34 cellular contexts compared by ENCODE assay signal in the genomic region with DNA sequence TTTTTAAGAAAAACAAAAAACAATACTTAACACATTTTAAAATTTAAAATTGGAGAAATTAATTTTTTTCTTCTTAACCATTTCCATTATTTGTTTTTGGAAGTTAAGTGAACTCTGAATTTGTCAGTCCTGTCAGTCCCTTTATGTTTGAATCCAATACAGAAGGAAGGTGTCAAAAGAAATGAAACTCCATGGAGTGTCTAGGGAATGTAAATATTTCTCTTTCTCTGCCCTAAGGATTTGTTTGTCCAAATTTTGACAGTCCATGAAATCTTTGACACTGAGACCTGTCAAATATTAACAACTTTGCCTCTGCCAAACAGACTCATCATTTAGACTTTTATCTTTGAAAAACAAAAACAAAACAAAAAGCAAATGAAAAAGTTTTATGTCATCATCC.
"Had no signal": no experiment of that assay in that cellular context is flagged by ENCODE, and none has a peak within 500 bp of the region (broad histone marks: within the 10 kb centered on the region; RNA-seq: fewer than 3 reads in every experiment).

No MANE protein-coding gene starts in this region.

- H3K4me3 ChIP-seq: adrenal gland, ascending aorta, body of pancreas, breast epithelium, cardiac muscle cell had no signal

- FAIRE-seq: astrocyte, bronchial epithelial cell had no signal

- DNase-seq: activated effector memory CD4-positive, alpha-beta T cell treated with anti-CD3 and anti-CD28 coated beads, Interleukin-2, amount 50 U/mL, for 16 hours; activated effector memory CD4-positive, alpha-beta T cell treated with Interleukin-2 at 50 U/mL for 16 hours; activated gamma-delta T cell; activated gamma-delta T cell treated with Interleukin-2 at 50 U/mL for 16 hours; activated naive CD4-positive, alpha-beta T cell; activated naive CD4-positive, alpha-beta T cell treated with anti-CD3 and anti-CD28 coated beads for 36 hours; activated naive CD4-positive, alpha-beta T cell treated with anti-CD3 and anti-CD28 coated beads, Interleukin-2, amount 10 ng/mL, durations not matched to agents 7 days and 5 days; activated naive CD4-positive, alpha-beta T cell treated with anti-CD3 and anti-CD28 coated beads, Interleukin-2, amount 50 U/mL, for 16 hours; activated naive CD4-positive, alpha-beta T cell treated with Interleukin-2 at 50 U/mL for 16 hours; activated naive CD8-positive, alpha-beta T cell treated with anti-CD3 and anti-CD28 coated beads for 36 hours; activated naive CD8-positive, alpha-beta T cell treated with anti-CD3 and anti-CD28 coated beads, Interleukin-2, amount 10 ng/mL, durations not matched to agents 7 days and 5 days; activated naive CD8-positive, alpha-beta T cell treated with anti-CD3 and anti-CD28 coated beads, Interleukin-2, amount 50 U/mL, for 24 hours; activated T-cell treated with anti-CD3 and anti-CD28 coated beads, Interleukin-2, amount 50 U/mL, for 1 hour; activated T-cell treated with anti-CD3 and anti-CD28 coated beads, Interleukin-2, amount 50 U/mL, for 24 hours; activated T-cell treated with anti-CD3 and anti-CD28 coated beads, Interleukin-2, amount 50 U/mL, for 4 hours; activated T-cell treated with anti-CD3 and anti-CD28 coated beads, Interleukin-2, amount 50 U/mL, for 48 hours; activated T-cell treated with anti-CD3 and anti-CD28 coated beads, Interleukin-2, amount 50 U/mL, for 72 hours; adrenal gland; amniotic stem cell; amygdala; anterior cingulate cortex; aorta; body of pancreas; brain microvascular endothelial cell; caudate nucleus; central memory CD4-positive, alpha-beta T cell; cerebellar nuclear complex had no signal

- H3K4me1 ChIP-seq: adrenal gland, ascending aorta, body of pancreas, breast epithelium had no signal

- H3K36me3 ChIP-seq: adrenal gland, ascending aorta, brain microvascular endothelial cell, breast epithelium had no signal

- H3K27me3 ChIP-seq: adrenal gland, ascending aorta, body of pancreas, brain microvascular endothelial cell, breast epithelium, cardiac muscle cell had no signal

- H3K9me3 ChIP-seq: adrenal gland, ascending aorta, body of pancreas, breast epithelium had no signal

- H3K27ac ChIP-seq: adrenal gland, ascending aorta, body of pancreas, brain microvascular endothelial cell, breast epithelium, cardiac muscle cell had no signal

- ATAC-seq: activated naive CD4-positive, alpha-beta T cell treated with anti-CD3 and anti-CD28 coated beads, Interleukin-2, amount 50 U/mL, for 72 hours; activated naive CD8-positive, alpha-beta T cell treated with anti-CD3 and anti-CD28 coated beads, Interleukin-2, amount 50 U/mL, for 24 hours; activated T-cell treated with anti-CD3 and anti-CD28 coated beads, Interleukin-2, amount 50 U/mL, for 4 hours; activated T-cell treated with anti-CD3 and anti-CD28 coated beads, Interleukin-2, amount 50 U/mL, for 72 hours; activated T-helper 17 cell treated with anti-CD3 and anti-CD28 coated beads, Interleukin-2, amount 50 U/mL, for 72 hours; body of pancreas had no signal
